In genomic region chr9:76374702-76375543, GRCh38 we compare ENCODE assay signal across 9 cellular contexts. TPM values are rescaled to one million over a fixed set of nuclear protein-coding genes. Genes with fewer than 3 reads are reported as not detected.
DNase-seq lines count a peak whose midpoint lies in the region; ATAC-seq and TF ChIP-seq lines count a peak whose summit lies in the region.
"Had no signal": no experiment of that assay in that cellular context is flagged by ENCODE, and none has a peak within 500 bp of the region (broad histone marks: within the 10 kb centered on the region; RNA-seq: fewer than 3 reads in every experiment).

No MANE protein-coding gene starts in this region.

- H3K36me3 Mint-ChIP-seq in CD4-positive, alpha-beta T cell (ENCODE audit: low read depth) = no peaks in the 10 kb centered on the region
- no peaks in the 10 kb centered on the region for H3K36me3 Mint-ChIP-seq in glutamatergic neuron (ENCODE audit: unreplicated experiment)

- 83 to 84% methylated on average over 10 of the region's 10 CpGs for WGBS in aorta, 2 donors

- H3K27ac ChIP-seq in brain microvascular endothelial cell (peak overlapping the region; percentile 5), aorta (ENCODE audit: low read depth in 1 of 2, low read length in 2 of 2) (no peak overlapping the region)
- H3K27ac ChIP-seq in CD4-positive, alpha-beta T cell (ENCODE audit: low read depth, low read length) = no peak overlapping the region

- in situ Hi-C loops in brain microvascular endothelial cell (cut with HindIII; ENCODE audit: low pct_ligation_motif_present, low sequenced_read_pairs) = no loop called here

- no peaks in the 10 kb centered on the region for H3K4me1 Mint-ChIP-seq in CD4-positive, alpha-beta T cell (ENCODE audit: low read depth)
- H3K4me1 Mint-ChIP-seq in glutamatergic neuron (ENCODE audit: low read depth, unreplicated experiment) = no peaks in the 10 kb centered on the region
- H3K4me1 Mint-ChIP-seq: CD4-positive, CD25-positive, alpha-beta regulatory T cell had no signal

- H3K4me3 Mint-ChIP-seq in CD4-positive, alpha-beta T cell = no peak overlapping the region
- no peak overlapping the region for H3K4me3 Mint-ChIP-seq in glutamatergic neuron (ENCODE audit: unreplicated experiment)
- H3K4me3 Mint-ChIP-seq: CD4-positive, CD25-positive, alpha-beta regulatory T cell had no signal

- H3K36me3 ChIP-seq in brain microvascular endothelial cell (replicated peaks) (no peaks in the 10 kb centered on the region), aorta (ENCODE audit: control insufficient read depth in 1 of 2, insufficient read depth in 2 of 2, low read length in 1 of 2) (no peaks in the 10 kb centered on the region)

- DNase-seq in NCI-H82 (lab: John Stamatoyannopoulos, UW) (peak; percentile 50), NCI-H82 treated with DMSO at 0.1 percent for 48 hours (lab: John Stamatoyannopoulos, UW; ENCODE audit: unreplicated experiment) (no peak), brain microvascular endothelial cell (peak; percentile 80), left kidney (ENCODE audit: low read depth, low spot score) (peak; percentile 90), aorta (peak; percentile 77 to 82), glutamatergic neuron (no peak)
- no peak for DNase-seq in CD4-positive, alpha-beta T cell
- DNase-seq: CD4-positive, CD25-positive, alpha-beta regulatory T cell had no signal

- peaks cover 5 to 6% of the 10 kb centered on the region in 2 donors for H3K4me1 ChIP-seq in aorta (ENCODE audit: control insufficient read depth in 1 of 2, insufficient read depth in 2 of 2, low read length in 2 of 2)

- no peaks in the 10 kb centered on the region for H3K9me3 ChIP-seq in aorta (ENCODE audit: control insufficient read depth, low read length)
- no peaks in the 10 kb centered on the region for H3K9me3 ChIP-seq in CD4-positive, alpha-beta T cell (ENCODE audit: control insufficient read depth, low read length)

- intact Hi-C loops in aorta (cut with DNase I) = no loop called here
- intact Hi-C loops in CD4-positive, alpha-beta T cell (cut with DNase I, micrococcal nuclease) = no loop called here

- ATAC-seq in aorta (ENCODE audit: low FRiP score) = peak; percentile 68
- ATAC-seq in CD4-positive, alpha-beta T cell (ENCODE audit: poor library complexity) = no peak
- no peak for ATAC-seq in HG03039 (IDR thresholded peaks at IDR 0.05; ENCODE audit: unreplicated experiment)

- no peaks in the 10 kb centered on the region for H3K27me3 ChIP-seq in brain microvascular endothelial cell (replicated peaks)
- no peaks in the 10 kb centered on the region for H3K27me3 ChIP-seq in aorta (ENCODE audit: control insufficient read depth in 1 of 2, insufficient read depth in 2 of 2, low read length in 1 of 2)
- H3K27me3 ChIP-seq in CD4-positive, alpha-beta T cell (ENCODE audit: control insufficient read depth, insufficient read depth, low read length) = no peaks in the 10 kb centered on the region

- no peak overlapping the region for H3K27ac Mint-ChIP-seq in CD4-positive, alpha-beta T cell
- H3K27ac Mint-ChIP-seq in glutamatergic neuron (ENCODE audit: unreplicated experiment) = no peak overlapping the region
- H3K27ac Mint-ChIP-seq: CD4-positive, CD25-positive, alpha-beta regulatory T cell had no signal

- no peak for TF ChIP-seq CTCF in brain microvascular endothelial cell (IDR thresholded peaks at IDR 0.05; ENCODE audit: low read depth, low read length, missing control alignments)
- no peak for TF ChIP-seq CTCF in CD4-positive, alpha-beta T cell (IDR thresholded peaks at IDR 0.05)
- TF ChIP-seq CTCF in glutamatergic neuron (IDR thresholded peaks at IDR 0.05; ENCODE audit: partially characterized antibody, unreplicated experiment) = no peak

- no peaks in the 10 kb centered on the region for H3K27me3 Mint-ChIP-seq in CD4-positive, alpha-beta T cell
- no peaks in the 10 kb centered on the region for H3K27me3 Mint-ChIP-seq in glutamatergic neuron (ENCODE audit: unreplicated experiment)

- H3K4me3 ChIP-seq in brain microvascular endothelial cell (ENCODE audit: low read depth, low read length) (no peak overlapping the region), aorta (ENCODE audit: low read length in 2 of 2) (no peak overlapping the region)

- POLR2A ChIA-PET in CD4-positive, alpha-beta T cell (lab: Charles Lee) = interaction anchor here (1.0 kb wide), 1 partner anchor 20 kb away, joined by 3 read pairs; the partner anchor contains the start of gene RFK

- H3K9me3 Mint-ChIP-seq in CD4-positive, alpha-beta T cell = no peaks in the 10 kb centered on the region
- no peaks in the 10 kb centered on the region for H3K9me3 Mint-ChIP-seq in glutamatergic neuron (ENCODE audit: unreplicated experiment)

- CTCF ChIA-PET in CD4-positive, alpha-beta T cell (lab: Charles Lee) = no interaction called here

RNA-seq across cellular contexts. Expression of gene RFK, which starts 19.3 kb away (rescaled TPM):
- total RNA-seq in aorta = 10 to 100 TPM; 17.9 to 19.0 TPM
- 10 to 100 TPM in 1 of 2 donors, 1 to 10 TPM in 1; 9.4 to 25.0 TPM for polyA plus RNA-seq in aorta
- total RNA-seq in CD4-positive, alpha-beta T cell = 1 to 10 TPM; 7.4 to 8.4 TPM
- 12.7 TPM for total RNA-seq in glutamatergic neuron (ENCODE audit: unreplicated experiment)

Comparison
In these comparisons a context has a peak if more than half of its experiments do, and no peak if none do; other contexts are left out.
1. DNase-seq: peak in NCI-H82 (single experiment), brain microvascular endothelial cell (single experiment), left kidney (single experiment) and aorta (2 of 2); none in NCI-H82 treated with DMSO at 0.1 percent for 48 hours (single experiment), CD4-positive, alpha-beta T cell (0 of 10) and glutamatergic neuron (single experiment).